Comparison of ENCODE assay signal across 1 cellular context in genomic region chr1:32180186-32181060, GRCh38.
A peak's percentile ranks its signal among the peaks of the same experiment; 100 is the strongest.
TF ChIP-seq lines count a peak whose summit lies in the region.

No MANE protein-coding gene starts in this region.

TF ChIP-seq in HepG2, 621 proteins besides CTCF, POLR2A, EP300 and RAD21 (continued from another document and continues in another):
- TF ChIP-seq ZBTB10 (CRISPR knock-in tag; IDR thresholded peaks at IDR 0.05; ENCODE audit: borderline replicate concordance) (no peak), ZNF10 (CRISPR knock-in tag; IDR thresholded peaks at IDR 0.05; ENCODE audit: borderline replicate concordance, low read depth) (no peak), FOSL2 (CRISPR knock-in tag; IDR thresholded peaks at IDR 0.05) (no peak), KDM4B (CRISPR knock-in tag; IDR thresholded peaks at IDR 0.05) (0 out of 2 replicates have a peak, but pooled peaks have one; percentile 11), CC2D1A (CRISPR knock-in tag; IDR thresholded peaks at IDR 0.05) (0 out of 2 replicates have a peak, but pooled peaks have one; percentile 47), ZNF501 (CRISPR knock-in tag; IDR thresholded peaks at IDR 0.05) (peak; percentile 64), RNF2 (conservative IDR thresholded peaks at IDR 0.05; ENCODE audit: low read depth) (no peak), ZKSCAN5 (CRISPR knock-in tag; IDR thresholded peaks at IDR 0.05) (no peak), RORA (CRISPR knock-in tag; IDR thresholded peaks at IDR 0.05) (no peak), ZNF800 (CRISPR knock-in tag; IDR thresholded peaks at IDR 0.05) (no peak), ZNF558 (CRISPR knock-in tag; IDR thresholded peaks at IDR 0.05; ENCODE audit: borderline replicate concordance) (0 out of 2 replicates have a peak, but pooled peaks have one; percentile 6), MLXIP (CRISPR knock-in tag; IDR thresholded peaks at IDR 0.05; ENCODE audit: borderline replicate concordance) (0 out of 2 replicates have a peak, but pooled peaks have one; percentile 14), NR2F1 (CRISPR knock-in tag; IDR thresholded peaks at IDR 0.05) (no peak), GLI4 (CRISPR knock-in tag; IDR thresholded peaks at IDR 0.05; ENCODE audit: borderline replicate concordance) (0 out of 2 replicates have a peak, but pooled peaks have one; percentile 57), ZHX1 (CRISPR knock-in tag; IDR thresholded peaks at IDR 0.05; ENCODE audit: low read depth) (peak; percentile 0; the same call in 1 of the 2 replicates), ZNF180 (CRISPR knock-in tag; IDR thresholded peaks at IDR 0.05; ENCODE audit: borderline replicate concordance, low read depth) (no peak), NR2F2 (IDR thresholded peaks at IDR 0.05; ENCODE audit: borderline replicate concordance, low read depth) (peak; percentile 3; the same call in 1 of the 2 replicates), ISX (CRISPR knock-in tag; conservative IDR thresholded peaks at IDR 0.05) (no peak), KDM5B (CRISPR knock-in tag; IDR thresholded peaks at IDR 0.05; ENCODE audit: borderline replicate concordance) (no peak), ZBTB4 (CRISPR knock-in tag; IDR thresholded peaks at IDR 0.05; ENCODE audit: borderline replicate concordance) (no peak), REL (CRISPR knock-in tag; conservative IDR thresholded peaks at IDR 0.05) (no peak)
- TF ChIP-seq, protein P1, sequence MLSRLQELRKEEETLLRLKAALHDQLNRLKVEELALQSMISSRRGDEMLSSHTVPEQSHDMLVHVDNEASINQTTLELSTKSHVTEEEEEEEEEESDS (CRISPR knock-in tag; IDR thresholded peaks at IDR 0.05; ENCODE audit: borderline replicate concordance): no peak
- TF ChIP-seq, protein P2, sequence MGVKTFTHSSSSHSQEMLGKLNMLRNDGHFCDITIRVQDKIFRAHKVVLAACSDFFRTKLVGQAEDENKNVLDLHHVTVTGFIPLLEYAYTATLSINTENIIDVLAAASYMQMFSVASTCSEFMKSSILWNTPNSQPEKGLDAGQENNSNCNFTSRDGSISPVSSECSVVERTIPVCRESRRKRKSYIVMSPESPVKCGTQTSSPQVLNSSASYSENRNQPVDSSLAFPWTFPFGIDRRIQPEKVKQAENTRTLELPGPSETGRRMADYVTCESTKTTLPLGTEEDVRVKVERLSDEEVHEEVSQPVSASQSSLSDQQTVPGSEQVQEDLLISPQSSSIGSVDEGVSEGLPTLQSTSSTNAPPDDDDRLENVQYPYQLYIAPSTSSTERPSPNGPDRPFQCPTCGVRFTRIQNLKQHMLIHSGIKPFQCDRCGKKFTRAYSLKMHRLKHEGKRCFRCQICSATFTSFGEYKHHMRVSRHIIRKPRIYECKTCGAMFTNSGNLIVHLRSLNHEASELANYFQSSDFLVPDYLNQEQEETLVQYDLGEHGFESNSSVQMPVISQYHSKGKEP (CRISPR knock-in tag; IDR thresholded peaks at IDR 0.05): 0 out of 2 replicates have a peak, but pooled peaks have one; percentile 20
- TF ChIP-seq, protein P3, sequence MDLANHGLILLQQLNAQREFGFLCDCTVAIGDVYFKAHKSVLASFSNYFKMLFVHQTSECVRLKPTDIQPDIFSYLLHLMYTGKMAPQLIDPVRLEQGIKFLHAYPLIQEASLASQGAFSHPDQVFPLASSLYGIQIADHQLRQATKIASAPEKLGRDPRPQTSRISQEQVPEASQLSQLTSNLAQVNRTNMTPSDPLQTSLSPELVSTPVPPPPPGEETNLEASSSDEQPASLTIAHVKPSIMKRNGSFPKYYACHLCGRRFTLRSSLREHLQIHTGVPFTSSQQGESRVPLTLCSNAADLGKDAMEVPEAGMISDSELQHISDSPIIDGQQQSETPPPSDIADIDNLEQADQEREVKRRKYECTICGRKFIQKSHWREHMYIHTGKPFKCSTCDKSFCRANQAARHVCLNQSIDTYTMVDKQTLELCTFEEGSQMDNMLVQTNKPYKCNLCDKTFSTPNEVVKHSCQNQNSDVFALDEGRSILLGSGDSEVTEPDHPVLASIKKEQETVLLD (CRISPR knock-in tag; IDR thresholded peaks at IDR 0.05; ENCODE audit: low read depth): no peak
- TF ChIP-seq, protein P4, sequence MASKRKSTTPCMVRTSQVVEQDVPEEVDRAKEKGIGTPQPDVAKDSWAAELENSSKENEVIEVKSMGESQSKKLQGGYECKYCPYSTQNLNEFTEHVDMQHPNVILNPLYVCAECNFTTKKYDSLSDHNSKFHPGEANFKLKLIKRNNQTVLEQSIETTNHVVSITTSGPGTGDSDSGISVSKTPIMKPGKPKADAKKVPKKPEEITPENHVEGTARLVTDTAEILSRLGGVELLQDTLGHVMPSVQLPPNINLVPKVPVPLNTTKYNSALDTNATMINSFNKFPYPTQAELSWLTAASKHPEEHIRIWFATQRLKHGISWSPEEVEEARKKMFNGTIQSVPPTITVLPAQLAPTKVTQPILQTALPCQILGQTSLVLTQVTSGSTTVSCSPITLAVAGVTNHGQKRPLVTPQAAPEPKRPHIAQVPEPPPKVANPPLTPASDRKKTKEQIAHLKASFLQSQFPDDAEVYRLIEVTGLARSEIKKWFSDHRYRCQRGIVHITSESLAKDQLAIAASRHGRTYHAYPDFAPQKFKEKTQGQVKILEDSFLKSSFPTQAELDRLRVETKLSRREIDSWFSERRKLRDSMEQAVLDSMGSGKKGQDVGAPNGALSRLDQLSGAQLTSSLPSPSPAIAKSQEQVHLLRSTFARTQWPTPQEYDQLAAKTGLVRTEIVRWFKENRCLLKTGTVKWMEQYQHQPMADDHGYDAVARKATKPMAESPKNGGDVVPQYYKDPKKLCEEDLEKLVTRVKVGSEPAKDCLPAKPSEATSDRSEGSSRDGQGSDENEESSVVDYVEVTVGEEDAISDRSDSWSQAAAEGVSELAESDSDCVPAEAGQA (IDR thresholded peaks at IDR 0.05; ENCODE audit: low read depth): no peak
- TF ChIP-seq, protein P4 (CRISPR knock-in tag; IDR thresholded peaks at IDR 0.05; ENCODE audit: borderline replicate concordance): no peak
